In the genomic region with DNA sequence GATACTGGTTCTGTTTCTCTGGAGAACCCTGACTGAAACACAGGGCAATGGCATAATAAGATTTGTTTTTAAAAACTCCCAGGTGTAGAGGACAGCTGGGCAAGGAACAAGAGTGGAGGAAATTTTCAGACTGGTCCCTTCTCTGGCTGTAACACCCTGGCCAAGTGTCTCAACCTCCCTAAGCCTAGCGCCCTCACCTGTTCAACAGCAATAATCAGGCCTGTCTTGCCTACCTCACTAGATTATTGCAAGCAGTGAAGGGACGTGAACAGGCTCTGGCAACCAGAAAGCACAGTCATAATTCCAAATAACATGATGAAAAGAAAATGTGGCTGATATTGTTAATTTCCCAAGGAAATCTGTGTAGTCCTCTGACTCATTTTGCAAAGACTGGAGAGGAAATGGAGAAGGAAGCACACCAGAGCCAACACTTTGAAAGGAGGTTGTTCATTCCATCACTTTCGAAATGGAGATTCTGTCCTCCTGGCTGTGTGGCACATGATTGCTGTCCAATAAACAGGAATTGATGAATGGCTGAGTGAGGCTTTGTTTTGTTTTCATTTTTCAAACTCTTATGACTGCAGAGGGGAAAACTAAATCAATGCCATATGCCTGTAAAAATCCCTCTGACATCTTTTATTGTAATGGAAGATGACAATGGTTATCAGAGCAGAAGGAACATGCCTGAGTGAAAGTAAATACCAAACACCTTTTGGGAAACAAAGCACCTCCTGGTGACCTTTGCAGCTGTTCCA, we compare ENCODE assay signal across 15 cellular contexts.
DNase-seq lines count a peak whose midpoint lies in the region; ATAC-seq, FAIRE-seq and TF ChIP-seq lines count a peak whose summit lies in the region.
"Had no signal": no experiment of that assay in that cellular context is flagged by ENCODE, and none has a peak within 500 bp of the region (broad histone marks: within the 10 kb centered on the region; RNA-seq: fewer than 3 reads in every experiment).

No MANE protein-coding gene starts in this region.

- no peak overlapping the region for H3K9ac ChIP-seq in HCT116 (ENCODE audit: low read length)

- peak; percentile 90 for ATAC-seq in HCT116
- peak; percentile 95 for ATAC-seq in WTC11
- ATAC-seq in left colon: peak; percentile 38
- no peak for ATAC-seq in aorta (ENCODE audit: low FRiP score)
- ATAC-seq: activated CD4-positive, alpha-beta T cell treated with anti-CD3 and anti-CD28 coated beads for 36 hours; naive thymus-derived CD4-positive, alpha-beta T cell had no signal

- CTCF ChIA-PET in HCT116 (lab: Charles Lee): interaction anchor here (0.9 kb wide), 1 partner anchor 185 kb away, joined by 3 read pairs; no protein-coding TSS in a partner anchor
- CTCF ChIA-PET in WTC11 (lab: Charles Lee): no interaction called here

- 0 out of 2 replicates have a peak, but pooled peaks cover 3% of the 10 kb centered on the region for H3K4me1 Mint-ChIP-seq in WTC11
- H3K4me1 Mint-ChIP-seq: activated CD4-positive, alpha-beta T cell treated with anti-CD3 and anti-CD28 coated beads for 36 hours; naive thymus-derived CD4-positive, alpha-beta T cell had no signal

- intact Hi-C loops in HCT116 (cut with micrococcal nuclease): no loop called here
- intact Hi-C loops in left colon (cut with DNase I, micrococcal nuclease): no loop called here
- intact Hi-C loops in aorta (cut with DNase I): no loop called here

- H3K9me3 ChIP-seq in HCT116 (ENCODE audit: control insufficient read depth in 1 of 2, insufficient read depth in 1 of 2, low read depth in 1 of 2, low read length in 2 of 2) (no peaks in the 10 kb centered on the region), aorta (ENCODE audit: control insufficient read depth, low read length) (no peaks in the 10 kb centered on the region)

- POLR2A ChIA-PET in HCT116 (lab: Charles Lee): no interaction called here
- POLR2A ChIA-PET in WTC11 (lab: Charles Lee): no interaction called here

- 61 to 67% methylated on average over 3 of the region's 3 CpGs for WGBS in aorta, 2 donors

- H3K27ac ChIP-seq in HCT116 (ENCODE audit: low read depth, low read length) (no peak overlapping the region), aorta (ENCODE audit: low read depth in 1 of 2, low read length in 2 of 2) (no peak overlapping the region)
- H3K27ac ChIP-seq: coronary artery, RWPE1 had no signal

- TF ChIP-seq POLR2A in HCT116 (IDR thresholded peaks at IDR 0.05; ENCODE audit: borderline replicate concordance, extremely low read depth, insufficient read depth, insufficient read length): no peak
- no peak for TF ChIP-seq POLR2A in H54 (IDR thresholded peaks at IDR 0.05; ENCODE audit: low read depth, low read length)

- no peaks in the 10 kb centered on the region for H3K79me2 ChIP-seq in HCT116 (ENCODE audit: insufficient read depth, low read length)

- no peaks in the 10 kb centered on the region for H3K27me3 ChIP-seq in HCT116 (ENCODE audit: insufficient read depth, low read length)
- no peaks in the 10 kb centered on the region for H3K27me3 ChIP-seq in aorta (ENCODE audit: control insufficient read depth in 1 of 2, insufficient read depth in 2 of 2, low read length in 1 of 2)

- no peak overlapping the region for H3K4me3 Mint-ChIP-seq in WTC11
- H3K4me3 Mint-ChIP-seq: activated CD4-positive, alpha-beta T cell treated with anti-CD3 and anti-CD28 coated beads for 36 hours; naive thymus-derived CD4-positive, alpha-beta T cell had no signal

- BruUV-seq in HCT116 (replicated peaks; lab: Mats Ljungman, UMichigan): no TSS peak

- H3K4me1 ChIP-seq in HCT116 (ENCODE audit: control insufficient read depth in 1 of 2, insufficient read depth in 2 of 2, low read length in 2 of 2) (peaks cover 0 to 4% of the 10 kb centered on the region in 2 experiments; a peak in 1 of 4 replicates), aorta (ENCODE audit: control insufficient read depth in 1 of 2, insufficient read depth in 2 of 2, low read length in 2 of 2) (no peaks in the 10 kb centered on the region)

- FAIRE-seq in H54 (lab: Jason Lieb, UNC): no peak

- peak; percentile 46 for DNase-seq in EH (ENCODE audit: low read depth)
- DNase-seq in HCT116 (ENCODE audit: low read depth, low spot score): no peak
- peak; percentile 16 for DNase-seq in WTC11 (ENCODE audit: low spot score)
- DNase-seq in left colon: no peak
- no peak for DNase-seq in H54 (ENCODE audit: insufficient read length, low spot score)
- DNase-seq in activated CD4-positive, CD25-positive, alpha-beta regulatory T cell (lab: John Stamatoyannopoulos, UW): no peak
- no peak for DNase-seq in T-helper 9 cell
- no peak for DNase-seq in aorta
- DNase-seq: activated CD4-positive, alpha-beta T cell treated with anti-CD3 and anti-CD28 coated beads for 36 hours; activated effector memory CD4-positive, alpha-beta T cell treated with anti-CD3 and anti-CD28 coated beads, Interleukin-2, amount 50 U/mL, for 16 hours; DMS153; naive thymus-derived CD4-positive, alpha-beta T cell had no signal

- H2AFZ ChIP-seq in HCT116 (ENCODE audit: low read depth, low read length, poor library complexity, severe bottlenecking): no peak overlapping the region

- no peak overlapping the region for H3K27ac Mint-ChIP-seq in WTC11
- H3K27ac Mint-ChIP-seq: activated CD4-positive, alpha-beta T cell treated with anti-CD3 and anti-CD28 coated beads for 36 hours; naive thymus-derived CD4-positive, alpha-beta T cell had no signal

- RAD21 ChIA-PET in HCT116 (lab: Charles Lee; ENCODE audit: low non-redundant PET in 1 of 2, low total read pairs in 2 of 2, uncharacterized antibody in 2 of 2, unreplicated experiment in 2 of 2): no interaction called here

- TF ChIP-seq RAD21 in HCT116 (IDR thresholded peaks at IDR 0.05; ENCODE audit: low read depth): peak; percentile 51

- H3K27me3 Mint-ChIP-seq in WTC11 (ENCODE audit: low read depth): no peaks in the 10 kb centered on the region
- H3K27me3 Mint-ChIP-seq: activated CD4-positive, alpha-beta T cell treated with anti-CD3 and anti-CD28 coated beads for 36 hours had no signal

- H3K4me3 ChIP-seq in HCT116 (replicated peaks in 1 of 2; ENCODE audit: low read depth in 1 of 2, low read length in 2 of 2) (no peak overlapping the region), aorta (ENCODE audit: low read length in 2 of 2) (no peak overlapping the region)
- H3K4me3 ChIP-seq: coronary artery, skin epidermis had no signal

- H3K9me2 ChIP-seq in HCT116 (ENCODE audit: insufficient read depth): no peaks in the 10 kb centered on the region

- no peaks in the 10 kb centered on the region for H3K36me3 ChIP-seq in HCT116 (ENCODE audit: control insufficient read depth in 1 of 2, insufficient read depth in 2 of 2, low read length in 2 of 2)
- no peaks in the 10 kb centered on the region for H3K36me3 ChIP-seq in aorta (ENCODE audit: control insufficient read depth in 1 of 2, insufficient read depth in 2 of 2, low read length in 1 of 2)

- H3K4me2 ChIP-seq in HCT116 (ENCODE audit: low read length): no peak overlapping the region

- H3K9me3 Mint-ChIP-seq in WTC11: peaks cover 20% of the 10 kb centered on the region

- H3K36me3 Mint-ChIP-seq in WTC11: peaks cover 17% of the 10 kb centered on the region

- no peaks in the 10 kb centered on the region for H4K20me1 ChIP-seq in HCT116 (ENCODE audit: insufficient read depth)

- TF ChIP-seq CTCF in HCT116 (IDR thresholded peaks at IDR 0.05 in 2 of 3, conservative IDR thresholded peaks at IDR 0.05 in 1 of 3; ENCODE audit: borderline replicate concordance in 1 of 3, insufficient read depth in 1 of 3, low read depth in 2 of 3, low read length in 2 of 3) (peak; percentile 34 to 62 (median 40); a peak in 5 of 6 replicates), WTC11 (IDR thresholded peaks at IDR 0.05) (no peak)

TF ChIP-seq in HCT116, 20 proteins besides CTCF, POLR2A, EP300 and RAD21 (continues in another document):
- TF ChIP-seq SIN3A (IDR thresholded peaks at IDR 0.05; ENCODE audit: low read depth): no peak
- TF ChIP-seq CBX3 (IDR thresholded peaks at IDR 0.05; ENCODE audit: low read depth): no peak
- TF ChIP-seq EGR1 (IDR thresholded peaks at IDR 0.05; ENCODE audit: low read depth): no peak
- TF ChIP-seq EZH2 (IDR thresholded peaks at IDR 0.05): no peak
- TF ChIP-seq YY1 (IDR thresholded peaks at IDR 0.05; ENCODE audit: extremely low read depth, insufficient replicate concordance, low read depth, low read length): no peak
- TF ChIP-seq FOSL1 (IDR thresholded peaks at IDR 0.05; ENCODE audit: low read depth): no peak
- no peak for TF ChIP-seq TCF7L2 (IDR thresholded peaks at IDR 0.05; ENCODE audit: borderline replicate concordance, extremely low read depth, insufficient read depth, insufficient read length)
- TF ChIP-seq, protein P1, sequence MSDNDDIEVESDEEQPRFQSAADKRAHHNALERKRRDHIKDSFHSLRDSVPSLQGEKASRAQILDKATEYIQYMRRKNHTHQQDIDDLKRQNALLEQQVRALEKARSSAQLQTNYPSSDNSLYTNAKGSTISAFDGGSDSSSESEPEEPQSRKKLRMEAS (IDR thresholded peaks at IDR 0.05): no peak

TF ChIP-seq in WTC11, 78 proteins besides CTCF, POLR2A, EP300 and RAD21 (continues in another document):
- TF ChIP-seq TP53 (CRISPR knock-in tag; IDR thresholded peaks at IDR 0.05) (no peak), MYBL2 (CRISPR knock-in tag; IDR thresholded peaks at IDR 0.05) (no peak), ZNF423 (CRISPR knock-in tag; IDR thresholded peaks at IDR 0.05) (no peak), NR3C1 (CRISPR knock-in tag; conservative IDR thresholded peaks at IDR 0.05; ENCODE audit: low read depth) (no peak)
- TF ChIP-seq, protein P2, sequence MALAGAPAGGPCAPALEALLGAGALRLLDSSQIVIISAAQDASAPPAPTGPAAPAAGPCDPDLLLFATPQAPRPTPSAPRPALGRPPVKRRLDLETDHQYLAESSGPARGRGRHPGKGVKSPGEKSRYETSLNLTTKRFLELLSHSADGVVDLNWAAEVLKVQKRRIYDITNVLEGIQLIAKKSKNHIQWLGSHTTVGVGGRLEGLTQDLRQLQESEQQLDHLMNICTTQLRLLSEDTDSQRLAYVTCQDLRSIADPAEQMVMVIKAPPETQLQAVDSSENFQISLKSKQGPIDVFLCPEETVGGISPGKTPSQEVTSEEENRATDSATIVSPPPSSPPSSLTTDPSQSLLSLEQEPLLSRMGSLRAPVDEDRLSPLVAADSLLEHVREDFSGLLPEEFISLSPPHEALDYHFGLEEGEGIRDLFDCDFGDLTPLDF (CRISPR knock-in tag; IDR thresholded peaks at IDR 0.05): no peak

Comparison
In these comparisons a context has a peak if more than half of its experiments do, and no peak if none do; other contexts are left out.
1. DNase-seq: peak in EH (single experiment) and WTC11 (single experiment); none in HCT116 (single experiment), left colon (0 of 2), H54 (single experiment), activated CD4-positive, CD25-positive, alpha-beta regulatory T cell (0 of 4), T-helper 9 cell (single experiment) and aorta (0 of 2).